8 cellular contexts compared by ENCODE assay signal in genomic region chr3:52001443-52001974, GRCh38. TPM values are rescaled to one million over a fixed set of nuclear protein-coding genes. Genes with fewer than 3 reads are reported as not detected.
DNase-seq lines count a peak whose midpoint lies in the region; ATAC-seq lines count a peak whose summit lies in the region.

No MANE protein-coding gene starts in this region.

- ATAC-seq in GM18861 (IDR thresholded peaks at IDR 0.05; ENCODE audit: unreplicated experiment) (peak; percentile 69), HG03342 (IDR thresholded peaks at IDR 0.05; ENCODE audit: unreplicated experiment) (peak; percentile 77)
- ATAC-seq in effector memory CD8-positive, alpha-beta T cell (replicated peaks), result peak; percentile 99

- peaks cover 0 to 4% of the 10 kb centered on the region in 2 donors for H3K27me3 Mint-ChIP-seq in effector memory CD8-positive, alpha-beta T cell

- H3K4me3 Mint-ChIP-seq in effector memory CD8-positive, alpha-beta T cell, result peak overlapping the region in 1 of 2 donors; percentile 55

- H3K36me3 Mint-ChIP-seq in effector memory CD8-positive, alpha-beta T cell (ENCODE audit: insufficient read depth), result no peaks in the 10 kb centered on the region

- H3K27ac Mint-ChIP-seq in effector memory CD8-positive, alpha-beta T cell, result no peak overlapping the region

- peak; percentile 59 for DNase-seq in ACHN
- peak; percentile 86 for DNase-seq in NCI-H82 (lab: John Stamatoyannopoulos, UW)
- peak; percentile 96 for DNase-seq in activated CD8-positive, alpha-beta memory T cell treated with anti-CD3 and anti-CD28 coated beads for 24 hours
- DNase-seq in effector memory CD8-positive, alpha-beta T cell, result peak; percentile 87 to 90 (median 89)
- DNase-seq in mucosa of gallbladder (ENCODE audit: low spot score), result peak; percentile 77
- DNase-seq in stimulated activated CD8-positive, alpha-beta memory T cell treated with anti-CD3 and anti-CD28 coated beads, Interleukin-7, amount 100 ng/mL, for 1 hour (ENCODE audit: low read depth in 2 of 2), result peak; percentile 77 to 80

- peaks cover 7% of the 10 kb centered on the region in 2 donors for H3K4me1 Mint-ChIP-seq in effector memory CD8-positive, alpha-beta T cell (ENCODE audit: low read depth in 2 of 2)

- in situ Hi-C loops in ACHN (cut with HindIII; ENCODE audit: low pct_ligation_motif_present, low pct_unique_long_range_greater_than_20kb, low sequenced_read_pairs), result no loop called here

- no peaks in the 10 kb centered on the region for H3K9me3 Mint-ChIP-seq in effector memory CD8-positive, alpha-beta T cell

RNA-seq across cellular contexts. Expression of gene RPL29, which starts 5.8 kb away (rescaled TPM):
- total RNA-seq in mucosa of gallbladder, result 836 TPM

RNA-seq across cellular contexts. Expression of gene ACY1, which starts 18.2 kb away (rescaled TPM):
- 47.6 TPM for total RNA-seq in mucosa of gallbladder

RNA-seq across cellular contexts. Expression of gene ABHD14A, which starts 26.6 kb away (rescaled TPM):
- total RNA-seq in mucosa of gallbladder, result 20.8 TPM

RNA-seq across cellular contexts. Expression of gene ABHD14B, which starts 27.7 kb away (rescaled TPM):
- total RNA-seq in mucosa of gallbladder, result 59.1 TPM

RNA-seq across cellular contexts. Expression of gene PCBP4, which starts 34.3 kb away (rescaled TPM):
- 45.1 TPM for total RNA-seq in mucosa of gallbladder

Comparison
In these comparisons a context has a peak if more than half of its experiments do, and no peak if none do; other contexts are left out.
1. Peak in every context shown above with its lines: DNase-seq and ATAC-seq.